Comparison of ENCODE assay signal across 32 cellular contexts in genomic region chr7:120654241-120654640, GRCh38.
"Had no signal": no experiment of that assay in that cellular context is flagged by ENCODE, and none has a peak within 500 bp of the region (broad histone marks: within the 10 kb centered on the region; RNA-seq: fewer than 3 reads in every experiment).

No MANE protein-coding gene starts in this region.

- H3K9me3 ChIP-seq: body of pancreas, colonic mucosa, esophagus muscularis mucosa, gastrocnemius medialis had no signal

- H3K27ac ChIP-seq: body of pancreas, cardiac muscle cell, colonic mucosa, dorsolateral prefrontal cortex, esophagus muscularis mucosa, foreskin keratinocyte, gastrocnemius medialis, VCaP had no signal

- H3K9me3 Mint-ChIP-seq: activated CD8-positive, alpha-beta T cell treated with anti-CD3 and anti-CD28 coated beads for 36 hours; activated T-cell treated with anti-CD3 and anti-CD28 coated beads, Interleukin-2, amount 50 U/mL, for 4 hours; dendritic cell treated with granulocyte-macrophage colony-stimulating factor and Interleukin-4, amounts not matched to agents 40 ng/mL and 50 ng/mL, for 4 days had no signal

- H3K4me1 ChIP-seq: body of pancreas, colonic mucosa, esophagus muscularis mucosa, gastrocnemius medialis had no signal

- H3K27ac Mint-ChIP-seq: activated CD8-positive, alpha-beta T cell treated with anti-CD3 and anti-CD28 coated beads for 36 hours; activated naive CD8-positive, alpha-beta T cell; activated T-helper 17 cell treated with anti-CD3 and anti-CD28 coated beads, Interleukin-2, amount 50 U/mL, for 72 hours; dendritic cell treated with granulocyte-macrophage colony-stimulating factor and Interleukin-4, amounts not matched to agents 40 ng/mL and 50 ng/mL, for 4 days; endodermal cell; WTC11 had no signal

- FAIRE-seq: TTC549 had no signal

- H3K4me3 ChIP-seq: body of pancreas, cardiac muscle cell, colonic mucosa, dorsolateral prefrontal cortex, esophagus muscularis mucosa, gastrocnemius medialis had no signal

- H3K36me3 Mint-ChIP-seq: activated naive CD8-positive, alpha-beta T cell had no signal

- H3K4me3 Mint-ChIP-seq: activated CD8-positive, alpha-beta T cell treated with anti-CD3 and anti-CD28 coated beads for 36 hours; activated naive CD8-positive, alpha-beta T cell; activated T-cell treated with anti-CD3 and anti-CD28 coated beads, Interleukin-2, amount 50 U/mL, for 4 hours; activated T-helper 17 cell treated with anti-CD3 and anti-CD28 coated beads, Interleukin-2, amount 50 U/mL, for 72 hours; dendritic cell treated with granulocyte-macrophage colony-stimulating factor and Interleukin-4, amounts not matched to agents 40 ng/mL and 50 ng/mL, for 4 days; endodermal cell; WTC11 had no signal

- H3K4me1 Mint-ChIP-seq: activated T-helper 17 cell treated with anti-CD3 and anti-CD28 coated beads, Interleukin-2, amount 50 U/mL, for 72 hours; endodermal cell; WTC11 had no signal

- H3K27me3 ChIP-seq: body of pancreas, cardiac muscle cell, colonic mucosa, dorsolateral prefrontal cortex, esophagus muscularis mucosa, foreskin keratinocyte, gastrocnemius medialis had no signal

- H3K36me3 ChIP-seq: cardiac muscle cell, colonic mucosa, esophagus muscularis mucosa, gastrocnemius medialis had no signal

- H3K27me3 Mint-ChIP-seq: activated CD8-positive, alpha-beta T cell treated with anti-CD3 and anti-CD28 coated beads for 36 hours; activated naive CD8-positive, alpha-beta T cell; activated T-helper 17 cell treated with anti-CD3 and anti-CD28 coated beads, Interleukin-2, amount 50 U/mL, for 72 hours had no signal

- DNase-seq: activated CD4-positive, alpha-beta T cell treated with anti-CD3 and anti-CD28 coated beads for 48 hours; activated CD4-positive, alpha-beta T cell treated with anti-CD3 and anti-CD28 coated beads, Interleukin-2, amount 50 U/mL, for 1 hour; activated CD4-positive, alpha-beta T cell treated with anti-CD3 and anti-CD28 coated beads, Interleukin-2, amount 50 U/mL, for 48 hours; activated CD8-positive, alpha-beta memory T cell treated with anti-CD3 and anti-CD28 coated beads for 24 hours; activated CD8-positive, alpha-beta T cell treated with anti-CD3 and anti-CD28 coated beads for 36 hours; activated effector memory CD4-positive, alpha-beta T cell treated with Interleukin-2 at 50 U/mL for 16 hours; activated gamma-delta T cell treated with Interleukin-2 at 50 U/mL for 16 hours; activated naive CD4-positive, alpha-beta T cell treated with anti-CD3 and anti-CD28 coated beads, Interleukin-2, amount 50 U/mL, for 16 hours; activated naive CD4-positive, alpha-beta T cell treated with Interleukin-2 at 50 U/mL for 16 hours; activated T-cell treated with anti-CD3 and anti-CD28 coated beads, Interleukin-2, amount 50 U/mL, for 4 hours; amniotic stem cell; anterior cingulate cortex; body of pancreas; central memory CD4-positive, alpha-beta T cell; cerebellar nuclear complex; colonic mucosa; dorsolateral prefrontal cortex; effector memory CD4-positive, alpha-beta T cell; endodermal cell; erythroblast; foreskin keratinocyte; gastrocnemius medialis; glutamatergic neuron; T-helper 2 cell had no signal
